9 cellular contexts compared by ENCODE assay signal in the genomic region with DNA sequence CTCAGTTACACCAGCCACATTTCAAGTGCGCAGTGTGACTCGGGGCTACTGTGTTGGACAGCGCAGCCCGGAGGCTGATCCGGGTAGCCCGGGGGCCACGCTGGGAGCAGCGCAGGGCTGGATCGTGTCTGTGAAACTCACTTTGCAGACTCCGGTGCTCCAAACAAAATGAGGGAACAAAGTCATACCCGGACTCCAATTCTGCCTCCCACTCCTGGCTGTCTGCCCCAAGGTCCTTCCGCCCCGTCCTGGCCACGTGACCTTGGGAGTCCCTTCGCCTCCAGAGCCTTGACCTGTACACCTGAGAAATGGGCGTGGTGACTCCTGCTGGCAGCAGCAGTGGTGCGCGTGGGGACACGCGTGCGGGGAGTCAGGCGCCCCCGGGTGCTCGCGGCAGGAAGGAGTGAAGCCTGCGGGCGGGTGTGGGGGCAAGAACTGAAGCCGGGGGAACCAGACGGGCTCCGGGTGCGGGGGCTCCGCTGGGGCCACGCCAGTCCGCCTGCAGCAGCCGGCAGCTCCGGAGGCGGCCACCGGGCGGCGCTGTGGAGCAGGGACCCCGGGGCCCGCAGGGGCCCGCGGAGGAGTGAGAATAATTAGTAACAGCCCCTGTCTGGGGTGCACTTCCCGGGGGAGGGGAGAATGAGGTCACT. TPM values are rescaled to one million over a fixed set of nuclear protein-coding genes. Genes with fewer than 3 reads are reported as not detected.
DNase-seq lines count a peak whose midpoint lies in the region; ATAC-seq and TF ChIP-seq lines count a peak whose summit lies in the region.
"Had no signal": no experiment of that assay in that cellular context is flagged by ENCODE, and none has a peak within 500 bp of the region (broad histone marks: within the 10 kb centered on the region; RNA-seq: fewer than 3 reads in every experiment).

No MANE protein-coding gene starts in this region.

- H3K27me3 Mint-ChIP-seq in stimulated activated naive B cell treated with anti-CD40 and anti-IgM and Interleukin-4, amounts not matched to agents 10 μg/mL and 1 μg/mL and 100 μg/mL, for 72 hours: peaks cover 8 to 20% of the 10 kb centered on the region in 2 donors

- no peaks in the 10 kb centered on the region for H3K36me3 Mint-ChIP-seq in stimulated activated naive B cell treated with anti-CD40 and anti-IgM and Interleukin-4, amounts not matched to agents 10 μg/mL and 1 μg/mL and 100 μg/mL, for 72 hours
- H3K36me3 Mint-ChIP-seq: IgD-negative memory B cell had no signal

- peak overlapping the region; percentile 51 to 57 for H3K4me3 Mint-ChIP-seq in stimulated activated naive B cell treated with anti-CD40 and anti-IgM and Interleukin-4, amounts not matched to agents 10 μg/mL and 1 μg/mL and 100 μg/mL, for 72 hours

- H3K27ac ChIP-seq in brain microvascular endothelial cell: no peak overlapping the region

- H3K36me3 ChIP-seq in brain microvascular endothelial cell (replicated peaks): no peaks in the 10 kb centered on the region

- DNase-seq in GM03348 (ENCODE audit: low spot score) (peak; percentile 63), SK-MEL-5 (ENCODE audit: low read depth, low spot score) (peak; percentile 9), brain microvascular endothelial cell (no peak), left colon (peak; percentile 34 to 40), KG1 (lab: John Stamatoyannopoulos, UW) (no peak), HT-29 (ENCODE audit: low spot score) (no peak)
- DNase-seq in stimulated activated naive B cell treated with anti-CD40 and anti-IgM and Interleukin-4, amounts not matched to agents 10 μg/mL and 1 μg/mL and 100 μg/mL, for 72 hours: no peak

- ATAC-seq in left colon (peak; percentile 78), GM18511 (IDR thresholded peaks at IDR 0.05; ENCODE audit: unreplicated experiment) (no peak)
- peak; percentile 66 to 68 for ATAC-seq in stimulated activated naive B cell treated with anti-CD40 and anti-IgM and Interleukin-4, amounts not matched to agents 10 μg/mL and 1 μg/mL and 100 μg/mL, for 72 hours (replicated peaks)

- H3K4me1 Mint-ChIP-seq in stimulated activated naive B cell treated with anti-CD40 and anti-IgM and Interleukin-4, amounts not matched to agents 10 μg/mL and 1 μg/mL and 100 μg/mL, for 72 hours: peaks cover 4 to 6% of the 10 kb centered on the region in 2 donors

- intact Hi-C loops in left colon (cut with DNase I, micrococcal nuclease): no loop called here

- H3K27ac Mint-ChIP-seq in stimulated activated naive B cell treated with anti-CD40 and anti-IgM and Interleukin-4, amounts not matched to agents 10 μg/mL and 1 μg/mL and 100 μg/mL, for 72 hours: no peak overlapping the region
- H3K27ac Mint-ChIP-seq: IgD-negative memory B cell had no signal

- H3K4me3 ChIP-seq in brain microvascular endothelial cell (ENCODE audit: low read depth, low read length): no peak overlapping the region

- no peaks in the 10 kb centered on the region for H3K27me3 ChIP-seq in brain microvascular endothelial cell (replicated peaks)

- in situ Hi-C loops in SK-MEL-5 (cut with HindIII; ENCODE audit: low pct_unique_long_range_greater_than_20kb, low sequenced_read_pairs) (no loop called here), brain microvascular endothelial cell (cut with HindIII; ENCODE audit: low pct_ligation_motif_present, low sequenced_read_pairs) (no loop called here)

- peak; percentile 58 for TF ChIP-seq CTCF in brain microvascular endothelial cell (IDR thresholded peaks at IDR 0.05; ENCODE audit: low read depth, low read length, missing control alignments)

- H3K9me3 Mint-ChIP-seq in stimulated activated naive B cell treated with anti-CD40 and anti-IgM and Interleukin-4, amounts not matched to agents 10 μg/mL and 1 μg/mL and 100 μg/mL, for 72 hours: no peaks in the 10 kb centered on the region
- H3K9me3 Mint-ChIP-seq: IgD-negative memory B cell had no signal

RNA-seq across cellular contexts. Expression of gene KCNJ4, which starts 42.4 kb away (rescaled TPM):
- total RNA-seq in SK-MEL-5 (2014; rRNA removed; shearing (Covaris generic)): 0.16 and 0.29 TPM in 2 replicates
- 0.95 and 1.7 TPM in 2 replicates for polyA plus RNA-seq in SK-MEL-5 (2015; cell fraction: cytosol; rRNA removed)
- 0.57 and 1.0 TPM in 2 replicates for polyA plus RNA-seq in SK-MEL-5 (2015; cell fraction: nucleus; rRNA removed)
- total RNA-seq in left colon: not detected
- total RNA-seq in HT-29 (2014; rRNA removed; shearing (Covaris generic)): 0.08 TPM in 1 of 2 replicates, not detected in the other
- polyA plus RNA-seq: IgD-negative memory B cell had no signal

RNA-seq across cellular contexts. Expression of gene KDELR3, which starts 55.3 kb away (rescaled TPM):
- total RNA-seq in SK-MEL-5 (2014; rRNA removed; shearing (Covaris generic)): 61.9 and 64.9 TPM in 2 replicates
- polyA plus RNA-seq in SK-MEL-5 (2015; cell fraction: cytosol; rRNA removed): 65.2 and 68.1 TPM in 2 replicates
- 10.5 and 12.4 TPM in 2 replicates for polyA plus RNA-seq in SK-MEL-5 (2015; cell fraction: nucleus; rRNA removed)
- total RNA-seq in left colon: 10 to 100 TPM; 17.2 to 22.7 TPM
- 20.0 and 31.4 TPM in 2 replicates for total RNA-seq in HT-29 (2014; rRNA removed; shearing (Covaris generic))

Comparison
In these comparisons a context has a peak if more than half of its experiments do, and no peak if none do; other contexts are left out.
1. DNase-seq: peak in GM03348 (single experiment), SK-MEL-5 (single experiment) and left colon (2 of 2); none in brain microvascular endothelial cell (single experiment), stimulated activated naive B cell treated with anti-CD40 and anti-IgM and Interleukin-4, amounts not matched to agents 10 μg/mL and 1 μg/mL and 100 μg/mL, for 72 hours (single experiment), KG1 (single experiment) and HT-29 (single experiment).